ENCODE assay signal across 10 cellular contexts in the genomic region with DNA sequence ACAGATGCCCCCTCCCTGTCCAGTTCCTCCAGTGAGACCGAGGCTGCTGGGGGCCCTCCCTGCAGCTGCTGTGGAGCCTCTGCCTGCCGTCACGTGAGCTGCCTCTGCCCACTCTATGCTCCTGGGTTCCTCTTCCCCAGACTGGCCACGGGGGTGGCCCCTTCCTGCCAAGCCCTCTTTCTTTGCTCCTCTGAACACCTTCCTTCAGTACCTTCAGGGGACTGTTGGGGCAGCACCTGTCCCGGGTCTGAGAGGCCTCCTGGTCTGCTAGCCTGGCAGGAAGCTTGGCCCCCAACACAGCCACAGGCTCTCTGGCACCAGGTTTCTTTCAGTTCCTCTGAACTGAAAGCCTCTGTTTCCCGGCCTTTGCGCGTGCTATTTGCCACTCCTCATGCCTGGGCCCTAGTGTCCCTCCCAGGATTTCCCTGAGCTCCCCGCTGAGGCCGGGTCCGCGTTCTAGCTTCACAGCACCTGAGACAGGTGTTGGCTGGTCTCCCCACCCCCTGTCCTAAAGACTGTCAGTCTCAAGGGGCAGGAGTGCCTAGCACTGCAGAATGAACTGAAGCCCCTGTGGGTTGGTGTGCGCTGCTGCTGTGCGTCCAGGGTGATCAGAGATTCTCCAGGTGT. TPM values are rescaled to one million over a fixed set of nuclear protein-coding genes. Genes with fewer than 3 reads are reported as not detected.
DNase-seq lines count a peak whose midpoint lies in the region; ATAC-seq and TF ChIP-seq lines count a peak whose summit lies in the region.
"Had no signal": no experiment of that assay in that cellular context is flagged by ENCODE, and none has a peak within 500 bp of the region (broad histone marks: within the 10 kb centered on the region; RNA-seq: fewer than 3 reads in every experiment).

No MANE protein-coding gene starts in this region.

- H3K4me3 ChIP-seq in H7 (ENCODE audit: insufficient read depth, low read depth, low read length) (no peak overlapping the region), mucosa of rectum (ENCODE audit: low read length in 2 of 2) (no peak overlapping the region)

- TF ChIP-seq CTCF in GM12872 (IDR thresholded peaks at IDR 0.05; ENCODE audit: insufficient read depth, low read depth, low read length): peak; percentile 48; the same call in 2 of the 3 replicates

- H3K27me3 ChIP-seq in H7 (ENCODE audit: control insufficient read depth, insufficient read depth, low read length) (peaks cover 1% of the 10 kb centered on the region; the same call in 1 of the 2 replicates), mucosa of rectum (ENCODE audit: control insufficient read depth in 2 of 2, insufficient read depth in 2 of 2, low read length in 2 of 2) (no peaks in the 10 kb centered on the region)

- DNase-seq in H7: peak; percentile 79
- DNase-seq in SKM-1 (lab: John Stamatoyannopoulos, UW; ENCODE audit: unreplicated experiment): peak; percentile 22
- DNase-seq in foreskin melanocyte: no peak
- no peak for DNase-seq in stimulated activated CD4-positive, alpha-beta T cell treated with anti-CD3 and anti-CD28 coated beads, Interleukin-15, amount 100 ng/mL, for 24 hours
- DNase-seq in activated CD4-positive, alpha-beta T cell treated with anti-CD3 and anti-CD28 coated beads for 1 hour: no peak

- peak overlapping the region; percentile 61 to 63 for H3K27ac ChIP-seq in mucosa of rectum (ENCODE audit: low read depth in 2 of 2, low read length in 2 of 2)

- peaks cover 2 to 5% of the 10 kb centered on the region in 2 donors for H3K4me1 ChIP-seq in mucosa of rectum (ENCODE audit: control insufficient read depth in 2 of 2, insufficient read depth in 2 of 2, low read length in 2 of 2)

- no peaks in the 10 kb centered on the region for H3K36me3 ChIP-seq in H7 (replicated peaks; ENCODE audit: control insufficient read depth, insufficient read depth, low read length)
- no peaks in the 10 kb centered on the region for H3K36me3 ChIP-seq in mucosa of rectum (ENCODE audit: control insufficient read depth in 2 of 2, insufficient read depth in 2 of 2, low read length in 2 of 2)

- H3K9ac ChIP-seq in mucosa of rectum (ENCODE audit: low read depth in 1 of 2, low read length in 2 of 2): no peak overlapping the region

- ATAC-seq in HG03139 (IDR thresholded peaks at IDR 0.05; ENCODE audit: unreplicated experiment): no peak

- H3K9me3 ChIP-seq in mucosa of rectum (ENCODE audit: control insufficient read depth in 2 of 2, low read length in 2 of 2): no peaks in the 10 kb centered on the region

RNA-seq across cellular contexts. Expression of gene ATP6V0C, which starts 6.6 kb away (rescaled TPM):
- total RNA-seq in H7 (2014; rRNA removed; shearing (Covaris generic)): 40.5 and 56.4 TPM in 2 replicates

RNA-seq across cellular contexts. Expression of gene AMDHD2, which starts 13.0 kb away (rescaled TPM):
- 50.5 and 62.3 TPM in 2 replicates for total RNA-seq in H7 (2014; rRNA removed; shearing (Covaris generic))

RNA-seq across cellular contexts. Expression of gene CEMP1, which starts 24.0 kb away (rescaled TPM):
- total RNA-seq in H7 (2014; rRNA removed; shearing (Covaris generic)): not detected in 2 replicates
- total RNA-seq: Daoy, HT1080 had no signal

RNA-seq across cellular contexts. Expression of gene PDPK1, which starts 30.7 kb away (rescaled TPM):
- total RNA-seq in H7 (2014; rRNA removed; shearing (Covaris generic)): 11.4 and 21.7 TPM in 2 replicates

RNA-seq across cellular contexts. Expression of gene TBC1D24, which starts 32.2 kb away (rescaled TPM):
- total RNA-seq in H7 (2014; rRNA removed; shearing (Covaris generic)): 12.3 and 13.5 TPM in 2 replicates

Comparison
In these comparisons a context has a peak if more than half of its experiments do, and no peak if none do; other contexts are left out.
1. DNase-seq: peak in H7 (single experiment) and SKM-1 (single experiment); none in foreskin melanocyte (single experiment), stimulated activated CD4-positive, alpha-beta T cell treated with anti-CD3 and anti-CD28 coated beads, Interleukin-15, amount 100 ng/mL, for 24 hours (single experiment) and activated CD4-positive, alpha-beta T cell treated with anti-CD3 and anti-CD28 coated beads for 1 hour (single experiment).